Comparison of ENCODE assay signal across 2 cellular contexts in the genomic region with DNA sequence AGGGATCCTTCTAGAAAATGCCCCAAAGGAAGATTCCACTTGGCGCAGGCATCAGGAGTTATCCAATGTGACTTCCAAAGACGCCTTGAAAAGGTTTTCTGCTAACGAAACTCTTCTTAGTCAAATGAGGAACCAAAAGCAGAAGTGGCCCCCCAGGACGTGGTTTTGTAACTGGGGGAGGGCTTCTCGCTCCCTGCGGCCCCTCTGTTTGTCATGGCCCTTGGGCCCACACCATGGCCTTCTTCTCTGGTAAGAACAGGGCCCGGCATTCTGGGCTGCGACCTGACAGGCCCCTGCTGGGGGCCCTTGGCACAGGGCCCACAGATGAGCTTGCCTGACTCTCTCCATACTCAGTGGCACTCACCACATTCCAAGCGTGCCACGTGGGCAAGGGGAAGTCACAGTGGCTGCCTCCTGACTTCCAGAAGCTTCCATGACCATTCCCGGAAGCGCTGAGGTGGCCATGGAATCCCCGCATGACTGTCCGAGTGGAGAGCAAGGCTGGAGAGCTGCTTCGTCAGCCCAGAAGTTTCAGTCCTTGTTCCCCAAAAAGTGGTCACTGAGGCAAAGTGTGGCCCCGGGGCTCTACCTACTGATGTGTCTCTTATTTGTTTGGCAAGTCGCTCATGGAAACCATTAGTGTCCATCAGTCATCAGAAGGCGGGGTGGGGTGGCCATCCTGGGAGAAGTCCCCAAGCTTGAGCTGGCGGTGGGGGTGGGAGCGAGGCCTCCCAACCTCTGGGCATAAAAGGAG.
TF ChIP-seq lines count a peak whose summit lies in the region.

No MANE protein-coding gene starts in this region.

TF ChIP-seq in WTC11, 78 proteins besides CTCF, POLR2A, EP300 and RAD21 (continued from another document and continues in another):
- TF ChIP-seq HMGXB4 (CRISPR knock-in tag; IDR thresholded peaks at IDR 0.05) (no peak), ZNF281 (CRISPR knock-in tag; IDR thresholded peaks at IDR 0.05) (no peak), EMX1 (CRISPR knock-in tag; IDR thresholded peaks at IDR 0.05) (no peak), JUN (CRISPR knock-in tag; IDR thresholded peaks at IDR 0.05) (no peak), ARID4B (CRISPR knock-in tag; IDR thresholded peaks at IDR 0.05; ENCODE audit: borderline replicate concordance) (no peak), KAT7 (CRISPR knock-in tag; IDR thresholded peaks at IDR 0.05; ENCODE audit: borderline replicate concordance) (no peak), ZNF263 (CRISPR knock-in tag; IDR thresholded peaks at IDR 0.05; ENCODE audit: low read depth) (no peak), MLX (CRISPR knock-in tag; IDR thresholded peaks at IDR 0.05) (no peak), ESRRA (CRISPR knock-in tag; IDR thresholded peaks at IDR 0.05; ENCODE audit: borderline replicate concordance) (no peak), PRRX2 (CRISPR knock-in tag; IDR thresholded peaks at IDR 0.05) (no peak), TP53 (CRISPR knock-in tag; IDR thresholded peaks at IDR 0.05) (no peak), RELA (CRISPR knock-in tag; IDR thresholded peaks at IDR 0.05; ENCODE audit: borderline replicate concordance) (no peak)
- TF ChIP-seq, protein P1, sequence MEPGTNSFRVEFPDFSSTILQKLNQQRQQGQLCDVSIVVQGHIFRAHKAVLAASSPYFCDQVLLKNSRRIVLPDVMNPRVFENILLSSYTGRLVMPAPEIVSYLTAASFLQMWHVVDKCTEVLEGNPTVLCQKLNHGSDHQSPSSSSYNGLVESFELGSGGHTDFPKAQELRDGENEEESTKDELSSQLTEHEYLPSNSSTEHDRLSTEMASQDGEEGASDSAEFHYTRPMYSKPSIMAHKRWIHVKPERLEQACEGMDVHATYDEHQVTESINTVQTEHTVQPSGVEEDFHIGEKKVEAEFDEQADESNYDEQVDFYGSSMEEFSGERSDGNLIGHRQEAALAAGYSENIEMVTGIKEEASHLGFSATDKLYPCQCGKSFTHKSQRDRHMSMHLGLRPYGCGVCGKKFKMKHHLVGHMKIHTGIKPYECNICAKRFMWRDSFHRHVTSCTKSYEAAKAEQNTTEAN (CRISPR knock-in tag; IDR thresholded peaks at IDR 0.05), result no peak

TF ChIP-seq in SK-N-SH treated with all-trans-retinoic acid at 6 μM for 48 hours, 23 proteins besides CTCF, POLR2A, EP300 and RAD21 (continued from another document):
- TF ChIP-seq CSRNP3 (CRISPR knock-in tag; IDR thresholded peaks at IDR 0.05) (no peak), ARNTL (CRISPR knock-in tag; IDR thresholded peaks at IDR 0.05; ENCODE audit: borderline replicate concordance, low read depth) (no peak), BACH2 (CRISPR knock-in tag; IDR thresholded peaks at IDR 0.05; ENCODE audit: borderline replicate concordance) (no peak), ZNF565 (CRISPR knock-in tag; conservative IDR thresholded peaks at IDR 0.05; ENCODE audit: low read depth) (no peak), TSHZ2 (CRISPR knock-in tag; IDR thresholded peaks at IDR 0.05) (no peak), ZFP3 (CRISPR knock-in tag; IDR thresholded peaks at IDR 0.05) (no peak), ZNF8 (CRISPR knock-in tag; IDR thresholded peaks at IDR 0.05) (no peak), TOX (CRISPR knock-in tag; IDR thresholded peaks at IDR 0.05; ENCODE audit: borderline replicate concordance) (no peak)
